In the genomic region with DNA sequence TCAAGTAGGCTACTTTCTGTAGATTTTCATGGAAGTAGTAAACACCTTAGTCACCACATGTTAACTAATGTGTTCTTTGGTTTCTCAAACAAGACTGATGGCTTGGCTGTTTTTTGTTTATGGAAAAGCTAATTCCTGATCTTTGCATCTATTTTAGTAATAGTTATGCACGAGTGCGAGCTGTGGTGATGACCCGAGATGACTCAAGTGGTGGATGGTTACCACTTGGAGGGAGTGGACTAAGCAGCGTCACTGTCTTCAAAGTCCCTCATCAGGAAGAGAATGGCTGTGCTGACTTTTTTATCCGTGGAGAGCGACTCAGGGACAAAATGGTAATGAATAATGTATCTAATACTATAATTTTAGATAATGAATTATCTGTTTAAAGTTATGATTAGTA, we compare ENCODE assay signal across 1 cellular context.
TF ChIP-seq lines count a peak whose summit lies in the region.

No MANE protein-coding gene starts in this region.

TF ChIP-seq in GM23338, 12 proteins besides CTCF, POLR2A, EP300 and RAD21 (continued from another document):
- TF ChIP-seq, protein P1, sequence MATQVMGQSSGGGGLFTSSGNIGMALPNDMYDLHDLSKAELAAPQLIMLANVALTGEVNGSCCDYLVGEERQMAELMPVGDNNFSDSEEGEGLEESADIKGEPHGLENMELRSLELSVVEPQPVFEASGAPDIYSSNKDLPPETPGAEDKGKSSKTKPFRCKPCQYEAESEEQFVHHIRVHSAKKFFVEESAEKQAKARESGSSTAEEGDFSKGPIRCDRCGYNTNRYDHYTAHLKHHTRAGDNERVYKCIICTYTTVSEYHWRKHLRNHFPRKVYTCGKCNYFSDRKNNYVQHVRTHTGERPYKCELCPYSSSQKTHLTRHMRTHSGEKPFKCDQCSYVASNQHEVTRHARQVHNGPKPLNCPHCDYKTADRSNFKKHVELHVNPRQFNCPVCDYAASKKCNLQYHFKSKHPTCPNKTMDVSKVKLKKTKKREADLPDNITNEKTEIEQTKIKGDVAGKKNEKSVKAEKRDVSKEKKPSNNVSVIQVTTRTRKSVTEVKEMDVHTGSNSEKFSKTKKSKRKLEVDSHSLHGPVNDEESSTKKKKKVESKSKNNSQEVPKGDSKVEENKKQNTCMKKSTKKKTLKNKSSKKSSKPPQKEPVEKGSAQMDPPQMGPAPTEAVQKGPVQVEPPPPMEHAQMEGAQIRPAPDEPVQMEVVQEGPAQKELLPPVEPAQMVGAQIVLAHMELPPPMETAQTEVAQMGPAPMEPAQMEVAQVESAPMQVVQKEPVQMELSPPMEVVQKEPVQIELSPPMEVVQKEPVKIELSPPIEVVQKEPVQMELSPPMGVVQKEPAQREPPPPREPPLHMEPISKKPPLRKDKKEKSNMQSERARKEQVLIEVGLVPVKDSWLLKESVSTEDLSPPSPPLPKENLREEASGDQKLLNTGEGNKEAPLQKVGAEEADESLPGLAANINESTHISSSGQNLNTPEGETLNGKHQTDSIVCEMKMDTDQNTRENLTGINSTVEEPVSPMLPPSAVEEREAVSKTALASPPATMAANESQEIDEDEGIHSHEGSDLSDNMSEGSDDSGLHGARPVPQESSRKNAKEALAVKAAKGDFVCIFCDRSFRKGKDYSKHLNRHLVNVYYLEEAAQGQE (IDR thresholded peaks at IDR 0.05; ENCODE audit: unreplicated experiment), result no peak
- TF ChIP-seq, protein P2, sequence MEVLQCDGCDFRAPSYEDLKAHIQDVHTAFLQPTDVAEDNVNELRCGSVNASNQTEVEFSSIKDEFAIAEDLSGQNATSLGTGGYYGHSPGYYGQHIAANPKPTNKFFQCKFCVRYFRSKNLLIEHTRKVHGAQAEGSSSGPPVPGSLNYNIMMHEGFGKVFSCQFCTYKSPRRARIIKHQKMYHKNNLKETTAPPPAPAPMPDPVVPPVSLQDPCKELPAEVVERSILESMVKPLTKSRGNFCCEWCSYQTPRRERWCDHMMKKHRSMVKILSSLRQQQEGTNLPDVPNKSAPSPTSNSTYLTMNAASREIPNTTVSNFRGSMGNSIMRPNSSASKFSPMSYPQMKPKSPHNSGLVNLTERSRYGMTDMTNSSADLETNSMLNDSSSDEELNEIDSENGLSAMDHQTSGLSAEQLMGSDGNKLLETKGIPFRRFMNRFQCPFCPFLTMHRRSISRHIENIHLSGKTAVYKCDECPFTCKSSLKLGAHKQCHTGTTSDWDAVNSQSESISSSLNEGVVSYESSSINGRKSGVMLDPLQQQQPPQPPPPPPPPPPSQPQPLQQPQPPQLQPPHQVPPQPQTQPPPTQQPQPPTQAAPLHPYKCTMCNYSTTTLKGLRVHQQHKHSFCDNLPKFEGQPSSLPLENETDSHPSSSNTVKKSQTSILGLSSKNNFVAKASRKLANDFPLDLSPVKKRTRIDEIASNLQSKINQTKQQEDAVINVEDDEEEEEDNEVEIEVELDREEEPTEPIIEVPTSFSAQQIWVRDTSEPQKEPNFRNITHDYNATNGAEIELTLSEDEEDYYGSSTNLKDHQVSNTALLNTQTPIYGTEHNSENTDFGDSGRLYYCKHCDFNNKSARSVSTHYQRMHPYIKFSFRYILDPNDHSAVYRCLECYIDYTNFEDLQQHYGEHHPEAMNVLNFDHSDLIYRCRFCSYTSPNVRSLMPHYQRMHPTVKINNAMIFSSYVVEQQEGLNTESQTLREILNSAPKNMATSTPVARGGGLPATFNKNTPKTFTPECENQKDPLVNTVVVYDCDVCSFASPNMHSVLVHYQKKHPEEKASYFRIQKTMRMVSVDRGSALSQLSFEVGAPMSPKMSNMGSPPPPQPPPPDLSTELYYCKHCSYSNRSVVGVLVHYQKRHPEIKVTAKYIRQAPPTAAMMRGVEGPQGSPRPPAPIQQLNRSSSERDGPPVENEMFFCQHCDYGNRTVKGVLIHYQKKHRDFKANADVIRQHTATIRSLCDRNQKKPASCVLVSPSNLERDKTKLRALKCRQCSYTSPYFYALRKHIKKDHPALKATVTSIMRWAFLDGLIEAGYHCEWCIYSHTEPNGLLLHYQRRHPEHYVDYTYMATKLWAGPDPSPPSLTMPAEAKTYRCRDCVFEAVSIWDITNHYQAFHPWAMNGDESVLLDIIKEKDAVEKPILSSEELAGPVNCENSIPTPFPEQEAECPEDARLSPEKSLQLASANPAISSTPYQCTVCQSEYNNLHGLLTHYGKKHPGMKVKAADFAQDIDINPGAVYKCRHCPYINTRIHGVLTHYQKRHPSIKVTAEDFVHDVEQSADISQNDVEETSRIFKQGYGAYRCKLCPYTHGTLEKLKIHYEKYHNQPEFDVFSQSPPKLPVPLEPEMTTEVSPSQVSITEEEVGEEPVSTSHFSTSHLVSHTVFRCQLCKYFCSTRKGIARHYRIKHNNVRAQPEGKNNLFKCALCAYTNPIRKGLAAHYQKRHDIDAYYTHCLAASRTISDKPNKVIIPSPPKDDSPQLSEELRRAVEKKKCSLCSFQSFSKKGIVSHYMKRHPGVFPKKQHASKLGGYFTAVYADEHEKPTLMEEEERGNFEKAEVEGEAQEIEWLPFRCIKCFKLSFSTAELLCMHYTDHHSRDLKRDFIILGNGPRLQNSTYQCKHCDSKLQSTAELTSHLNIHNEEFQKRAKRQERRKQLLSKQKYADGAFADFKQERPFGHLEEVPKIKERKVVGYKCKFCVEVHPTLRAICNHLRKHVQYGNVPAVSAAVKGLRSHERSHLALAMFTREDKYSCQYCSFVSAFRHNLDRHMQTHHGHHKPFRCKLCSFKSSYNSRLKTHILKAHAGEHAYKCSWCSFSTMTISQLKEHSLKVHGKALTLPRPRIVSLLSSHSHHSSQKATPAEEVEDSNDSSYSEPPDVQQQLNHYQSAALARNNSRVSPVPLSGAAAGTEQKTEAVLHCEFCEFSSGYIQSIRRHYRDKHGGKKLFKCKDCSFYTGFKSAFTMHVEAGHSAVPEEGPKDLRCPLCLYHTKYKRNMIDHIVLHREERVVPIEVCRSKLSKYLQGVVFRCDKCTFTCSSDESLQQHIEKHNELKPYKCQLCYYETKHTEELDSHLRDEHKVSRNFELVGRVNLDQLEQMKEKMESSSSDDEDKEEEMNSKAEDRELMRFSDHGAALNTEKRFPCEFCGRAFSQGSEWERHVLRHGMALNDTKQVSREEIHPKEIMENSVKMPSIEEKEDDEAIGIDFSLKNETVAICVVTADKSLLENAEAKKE (CRISPR knock-in tag; IDR thresholded peaks at IDR 0.05), result no peak
- TF ChIP-seq ZNF331 (CRISPR knock-in tag; IDR thresholded peaks at IDR 0.05; ENCODE audit: low read depth), result no peak
- TF ChIP-seq NANOG (IDR thresholded peaks at IDR 0.05; ENCODE audit: borderline replicate concordance), result no peak
- no peak for TF ChIP-seq EZH2phosphoT487 (IDR thresholded peaks at IDR 0.05; ENCODE audit: unreplicated experiment)
TF ChIP-seq in GM23338: peak in this region for 0.
